31 cellular contexts compared by ENCODE assay signal in the genomic region with DNA sequence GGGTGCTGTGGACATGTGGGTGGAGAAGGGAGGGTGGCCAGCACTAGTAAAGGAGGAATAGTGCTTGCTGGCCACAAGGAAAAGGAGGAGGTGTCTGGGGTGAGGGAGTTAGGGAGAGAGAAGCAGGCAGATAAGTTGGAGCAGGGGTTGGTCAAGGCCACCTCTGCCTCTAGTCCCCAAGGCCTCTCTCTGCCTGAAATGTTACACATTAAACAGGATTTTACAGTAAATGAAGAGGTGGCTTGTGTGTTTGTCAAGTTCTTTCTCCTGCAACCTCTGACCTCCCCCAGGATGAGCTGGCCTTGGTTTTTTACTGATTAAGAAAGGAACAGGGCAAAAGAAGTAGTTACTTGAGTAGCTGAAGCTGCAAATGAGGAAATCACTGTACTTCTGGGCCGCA. TPM values are rescaled to one million over a fixed set of nuclear protein-coding genes. Genes with fewer than 3 reads are reported as not detected.
DNase-seq lines count a peak whose midpoint lies in the region; ATAC-seq, FAIRE-seq and TF ChIP-seq lines count a peak whose summit lies in the region.
"Had no signal": no experiment of that assay in that cellular context is flagged by ENCODE, and none has a peak within 500 bp of the region (broad histone marks: within the 10 kb centered on the region; RNA-seq: fewer than 3 reads in every experiment).

No MANE protein-coding gene starts in this region.

- BruUV-seq in HepG2 (replicated peaks; lab: Mats Ljungman, UMichigan): no TSS peak

- H2AFZ ChIP-seq in HepG2 (ENCODE audit: low read length): no peak overlapping the region
- H2AFZ ChIP-seq: parathyroid adenoma had no signal

- no peaks in the 10 kb centered on the region for H3K36me3 ChIP-seq in HUES6 (ENCODE audit: control insufficient read depth, insufficient read depth, low read length)
- no peaks in the 10 kb centered on the region for H3K36me3 ChIP-seq in HepG2 (replicated peaks in 1 of 2; ENCODE audit: control insufficient read depth in 1 of 2, insufficient read depth in 2 of 2, low read length in 2 of 2)
- no peaks in the 10 kb centered on the region for H3K36me3 ChIP-seq in testis (ENCODE audit: low read depth, missing control alignments)
- H3K36me3 ChIP-seq: adrenal gland, thoracic aorta, vagina had no signal

- ATAC-seq in HepG2: peak; percentile 39
- ATAC-seq: right cardiac atrium; stimulated activated naive B cell treated with anti-CD40 and anti-IgM and Interleukin-4, amounts not matched to agents 10 μg/mL and 1 μg/mL and 100 μg/mL, for 72 hours had no signal

- POLR2A ChIA-PET in HepG2 (lab: Yijun Ruan, JAX): interaction anchor here (1.1 to 7.1 kb wide), 5 partner anchors 9 to 64 kb away, joined by 3 to 140 read pairs (median 4); no protein-coding TSS in a partner anchor

- H3K4me1 Mint-ChIP-seq in activated naive CD4-positive, alpha-beta T cell treated with anti-CD3 and anti-CD28 coated beads, Interleukin-2, amount 10 ng/mL, durations not matched to agents 7 days and 5 days: no peaks in the 10 kb centered on the region
- H3K4me1 Mint-ChIP-seq: activated CD4-positive, alpha-beta T cell treated with anti-CD3 and anti-CD28 coated beads, Interleukin-2, amount 10 ng/mL, durations not matched to agents 7 days and 5 days; CD4-positive, alpha-beta memory T cell; memory B cell; stimulated activated naive B cell treated with anti-CD40 and anti-IgM and Interleukin-4, amounts not matched to agents 10 μg/mL and 1 μg/mL and 100 μg/mL, for 72 hours had no signal

- TF ChIP-seq POLR2A in HepG2 (IDR thresholded peaks at IDR 0.05; ENCODE audit: insufficient read depth in 1 of 2, low read depth in 2 of 2, low read length in 2 of 2): 0 out of 4 replicates have a peak, but pooled peaks of 1 of the 2 experiments have one; percentile 26
- TF ChIP-seq POLR2A in testis (IDR thresholded peaks at IDR 0.05): no peak

- H3K4me3 ChIP-seq in HUES6 (ENCODE audit: low read depth, low read length) (no peak overlapping the region), HepG2 (replicated peaks in 1 of 3; ENCODE audit: insufficient read depth in 1 of 3, low read depth in 2 of 3, low read length in 3 of 3) (peak overlapping the region in 1 of 3 experiments; percentile 37; a peak in 2 of 6 replicates), testis (no peak overlapping the region)
- H3K4me3 ChIP-seq: adrenal gland, SK-N-MC, thoracic aorta, vagina had no signal

- no peak for TF ChIP-seq RAD21 in HepG2 (CRISPR knock-in tag; IDR thresholded peaks at IDR 0.05)

- H3K27ac Mint-ChIP-seq in activated naive CD4-positive, alpha-beta T cell treated with anti-CD3 and anti-CD28 coated beads, Interleukin-2, amount 10 ng/mL, durations not matched to agents 7 days and 5 days: no peak overlapping the region
- H3K27ac Mint-ChIP-seq: activated CD4-positive, alpha-beta T cell treated with anti-CD3 and anti-CD28 coated beads, Interleukin-2, amount 10 ng/mL, durations not matched to agents 7 days and 5 days; memory B cell; stimulated activated naive B cell treated with anti-CD40 and anti-IgM and Interleukin-4, amounts not matched to agents 10 μg/mL and 1 μg/mL and 100 μg/mL, for 72 hours had no signal

- DNase-seq in caudate nucleus (lab: John Stamatoyannopoulos, UW) (no peak), HepG2 (ENCODE audit: low spot score) (peak; percentile 55), testis (peak; percentile 69), COR-L47 (lab: John Stamatoyannopoulos, UW) (no peak), SW 1271 (lab: John Stamatoyannopoulos, UW) (no peak)
- no peak for DNase-seq in activated naive CD4-positive, alpha-beta T cell treated with anti-CD3 and anti-CD28 coated beads, Interleukin-2, amount 10 ng/mL, durations not matched to agents 7 days and 5 days
- DNase-seq: activated CD4-positive, alpha-beta T cell treated with anti-CD3 and anti-CD28 coated beads, Interleukin-2, amount 10 ng/mL, durations not matched to agents 7 days and 5 days; activated naive CD4-positive, alpha-beta T cell; activated T-cell treated with anti-CD3 and anti-CD28 coated beads, Interleukin-2, amount 50 U/mL, for 48 hours; CD4-positive, alpha-beta memory T cell; DMS53; naive B cell; NCI-H1105 treated with DMSO at 0.1 percent for 48 hours; NCI-H2029 treated with DMSO at 0.1 percent for 48 hours; NCI-H226; NCI-H748 treated with DMSO at 0.1 percent for 48 hours; right cardiac atrium; stimulated activated CD4-positive, alpha-beta T cell treated with anti-CD3 and anti-CD28 coated beads, Interleukin-4, amount 100 ng/mL, for 1 hour; stimulated activated naive B cell treated with anti-CD40 and anti-IgM and Interleukin-4, amounts not matched to agents 10 μg/mL and 1 μg/mL and 100 μg/mL, for 72 hours had no signal

- peak; percentile 99 for FAIRE-seq in HepG2 (lab: Jason Lieb, UNC)
- FAIRE-seq: bronchial epithelial cell, G401.6, H54, keratinocyte had no signal

- peak overlapping the region; percentile 61 for H3K4me2 ChIP-seq in HepG2 (ENCODE audit: low read depth, low read length)

- H3K36me3 Mint-ChIP-seq in activated naive CD4-positive, alpha-beta T cell treated with anti-CD3 and anti-CD28 coated beads, Interleukin-2, amount 10 ng/mL, durations not matched to agents 7 days and 5 days: no peaks in the 10 kb centered on the region
- H3K36me3 Mint-ChIP-seq: CD4-positive, alpha-beta memory T cell; memory B cell; naive B cell; stimulated activated naive B cell treated with anti-CD40 and anti-IgM and Interleukin-4, amounts not matched to agents 10 μg/mL and 1 μg/mL and 100 μg/mL, for 72 hours had no signal

- peaks cover 6% of the 10 kb centered on the region for H3K79me2 ChIP-seq in HepG2 (ENCODE audit: insufficient read depth, low read length)
- H3K79me2 ChIP-seq: parathyroid adenoma had no signal

- no peak overlapping the region for H3K27ac ChIP-seq in HUES6 (ENCODE audit: low read depth, low read length)
- H3K27ac ChIP-seq in caudate nucleus (ENCODE audit: low read depth, low read length): peak overlapping the region; percentile 40
- peak overlapping the region; percentile 78 for H3K27ac ChIP-seq in HepG2 (ENCODE audit: extremely low read length, insufficient read depth, low read length)
- H3K27ac ChIP-seq in testis: no peak overlapping the region
- H3K27ac ChIP-seq: parathyroid adenoma, SK-N-MC, thoracic aorta, vagina had no signal

- WGBS in HepG2 (ENCODE audit: low lambda C conversion rate): 22% methylated on average over 1 of the region's 1 CpG
- WGBS in testis, 2 donors: 22 to 38% methylated on average over 1 of the region's 1 CpG

- H3K4me1 ChIP-seq in HUES6 (ENCODE audit: control insufficient read depth, insufficient read depth, low read length) (peaks cover 21% of the 10 kb centered on the region; the same call in 1 of the 2 replicates), HepG2 (ENCODE audit: insufficient read depth, low read length) (peaks cover 88% of the 10 kb centered on the region), testis (no peaks in the 10 kb centered on the region)
- H3K4me1 ChIP-seq: adrenal gland, parathyroid adenoma, vagina had no signal

- CTCF ChIA-PET in HepG2 (lab: Yijun Ruan, JAX; ENCODE audit: low intra/inter-chr PET ratio, low total read pairs): no interaction called here
- CTCF ChIA-PET in activated naive CD4-positive, alpha-beta T cell treated with anti-CD3 and anti-CD28 coated beads, Interleukin-2, amount 10 ng/mL, durations not matched to agents 7 days and 5 days (lab: Charles Lee): interaction anchor here (0.6 to 1.0 kb wide), 2 partner anchors 9 to 243 kb away, joined by 3 read pairs; no protein-coding TSS in a partner anchor

- peaks cover 12% of the 10 kb centered on the region; the same call in 1 of the 2 replicates for H3K9me3 ChIP-seq in HUES6 (ENCODE audit: control insufficient read depth, insufficient read depth, low read depth, low read length)
- H3K9me3 ChIP-seq in HepG2 (ENCODE audit: low read length): no peaks in the 10 kb centered on the region
- H3K9me3 ChIP-seq in testis: no peaks in the 10 kb centered on the region
- H3K9me3 ChIP-seq: adrenal gland, thoracic aorta, vagina had no signal

- H3K9ac ChIP-seq in HUES6 (ENCODE audit: low read length) (peak overlapping the region; percentile 17), HepG2 (ENCODE audit: insufficient read depth, low read depth, low read length) (peak overlapping the region; percentile 49)
- H3K9ac ChIP-seq: parathyroid adenoma had no signal

- intact Hi-C loops in HepG2 (cut with micrococcal nuclease; ENCODE audit: unreplicated experiment) (loop anchor here (5.0 kb wide), 1 partner anchor 57 kb away; a partner anchor contains a TSS), testis (cut with DNase I; ENCODE audit: low total_unique reads) (no loop called here)

- H3K4me3 Mint-ChIP-seq in activated naive CD4-positive, alpha-beta T cell treated with anti-CD3 and anti-CD28 coated beads, Interleukin-2, amount 10 ng/mL, durations not matched to agents 7 days and 5 days: no peak overlapping the region
- H3K4me3 Mint-ChIP-seq: activated CD4-positive, alpha-beta T cell treated with anti-CD3 and anti-CD28 coated beads, Interleukin-2, amount 10 ng/mL, durations not matched to agents 7 days and 5 days; CD4-positive, alpha-beta memory T cell; memory B cell; naive B cell; stimulated activated naive B cell treated with anti-CD40 and anti-IgM and Interleukin-4, amounts not matched to agents 10 μg/mL and 1 μg/mL and 100 μg/mL, for 72 hours had no signal

- H3K9me3 Mint-ChIP-seq in activated naive CD4-positive, alpha-beta T cell treated with anti-CD3 and anti-CD28 coated beads, Interleukin-2, amount 10 ng/mL, durations not matched to agents 7 days and 5 days: no peaks in the 10 kb centered on the region
- H3K9me3 Mint-ChIP-seq: activated CD4-positive, alpha-beta T cell treated with anti-CD3 and anti-CD28 coated beads, Interleukin-2, amount 10 ng/mL, durations not matched to agents 7 days and 5 days; CD4-positive, alpha-beta memory T cell; memory B cell; naive B cell; stimulated activated naive B cell treated with anti-CD40 and anti-IgM and Interleukin-4, amounts not matched to agents 10 μg/mL and 1 μg/mL and 100 μg/mL, for 72 hours had no signal

- no peak for TF ChIP-seq CTCF in HepG2 (CRISPR knock-in tag; IDR thresholded peaks at IDR 0.05)
- TF ChIP-seq CTCF in testis (IDR thresholded peaks at IDR 0.05): no peak

- TF ChIP-seq EP300 in HepG2 (IDR thresholded peaks at IDR 0.05; ENCODE audit: low read depth in 2 of 2, low read length in 2 of 2) (peak in 1 of 2 experiments; percentile 67; a peak in 2 of 4 replicates), HepG2 (CRISPR knock-in tag; IDR thresholded peaks at IDR 0.05; ENCODE audit: borderline replicate concordance) (no peak)

- H3K27me3 Mint-ChIP-seq in activated naive CD4-positive, alpha-beta T cell treated with anti-CD3 and anti-CD28 coated beads, Interleukin-2, amount 10 ng/mL, durations not matched to agents 7 days and 5 days: peaks cover 13% of the 10 kb centered on the region
- H3K27me3 Mint-ChIP-seq: activated CD4-positive, alpha-beta T cell treated with anti-CD3 and anti-CD28 coated beads, Interleukin-2, amount 10 ng/mL, durations not matched to agents 7 days and 5 days had no signal

- in situ Hi-C loops in HepG2 (cut with HindIII; ENCODE audit: extremely low pct_ligation_motif_present, low pct_unique_long_range_greater_than_20kb): loop anchor here (10.0 kb wide), 1 partner anchor 60 kb away; a partner anchor contains a TSS

- H3K27me3 ChIP-seq in HUES6 (ENCODE audit: control insufficient read depth, insufficient read depth, low read length) (no peaks in the 10 kb centered on the region), HepG2 (ENCODE audit: control insufficient read depth in 1 of 2, insufficient read depth in 2 of 2, low read length in 2 of 2) (no peaks in the 10 kb centered on the region), testis (no peaks in the 10 kb centered on the region)
- H3K27me3 ChIP-seq: adrenal gland, vagina had no signal

- H4K20me1 ChIP-seq in HepG2 (ENCODE audit: insufficient read depth, low read length): no peaks in the 10 kb centered on the region

RNA-seq across cellular contexts. Expression of a gene that starts 1.9 kb away (rescaled TPM):
- 47.8 and 111 TPM in 2 replicates for total RNA-seq in HepG2 (2016; rRNA removed; fragmentation: Illumina TruSeq; extraction: Trizol)
- 30.0 and 31.9 TPM in 2 replicates for total RNA-seq in HepG2 (2016; cell fraction: cytosol; rRNA removed; fragmentation: Illumina TruSeq; extraction: Trizol; ENCODE audit: low read depth)
- 43.6 and 115 TPM in 2 replicates for total RNA-seq in HepG2 (2016; cell fraction: insoluble cytoplasmic fraction; rRNA removed; fragmentation: Illumina TruSeq; extraction: Trizol)
- total RNA-seq in HepG2 (2016; cell fraction: membrane; rRNA removed; fragmentation: Illumina TruSeq; extraction: Trizol): 50.9 and 52.8 TPM in 2 replicates
- total RNA-seq in HepG2 (2016; cell fraction: nucleus; rRNA removed; fragmentation: Illumina TruSeq; extraction: Trizol): 68.5 and 79.5 TPM in 2 replicates
- 161 and 197 TPM in 2 replicates for polyA plus RNA-seq in HepG2 (2011; rRNA removed)
- polyA plus RNA-seq in HepG2 (2011; cell fraction: cytosol; rRNA removed): 307 and 330 TPM in 2 replicates
- 86.1 and 111 TPM in 2 replicates for polyA plus RNA-seq in HepG2 (2011; cell fraction: nucleus; rRNA removed)
- 102 and 110 TPM in 2 replicates for polyA plus RNA-seq in HepG2 (2012)
- 39.6 and 40.8 TPM in 2 replicates for polyA plus RNA-seq in HepG2 (2016; cell fraction: cytosol; fragmentation: Illumina TruSeq; extraction: Trizol; ENCODE audit: low read depth)
- polyA plus RNA-seq in HepG2 (2016; cell fraction: insoluble cytoplasmic fraction; fragmentation: Illumina TruSeq; extraction: Trizol; ENCODE audit: low read depth): 45.8 and 50.6 TPM in 2 replicates
- polyA plus RNA-seq in HepG2 (2016; cell fraction: membrane; fragmentation: Illumina TruSeq; extraction: Trizol; ENCODE audit: low read depth): 50.7 and 51.5 TPM in 2 replicates
- polyA plus RNA-seq in HepG2 (2016; cell fraction: nucleus; fragmentation: Illumina TruSeq; extraction: Trizol; ENCODE audit: insufficient read depth, low read depth): 115 and 127 TPM in 2 replicates
- 332 TPM in 1 of 2 replicates, not detected in the other for polyA minus RNA-seq in HepG2 (2011; rRNA and poly(A)+ RNA removed; ENCODE audit: low replicate concordance)
- polyA minus RNA-seq in HepG2 (2011; cell fraction: cytosol; rRNA and poly(A)+ RNA removed): 64.5 and 82.6 TPM in 2 replicates
- 18.2 and 29.2 TPM in 2 replicates for polyA minus RNA-seq in HepG2 (2011; cell fraction: nucleus; rRNA and poly(A)+ RNA removed)
- total RNA-seq in testis: 10 to 100 TPM; 22.8 to 78.5 TPM
- 26.2 TPM for polyA plus RNA-seq in testis (ENCODE audit: insufficient read depth, low read depth, low replicate concordance)
- total RNA-seq: activated CD4-positive, alpha-beta T cell treated with anti-CD3 and anti-CD28 coated beads, Interleukin-2, amount 10 ng/mL, durations not matched to agents 7 days and 5 days; bronchial epithelial cell; CD4-positive, alpha-beta memory T cell; glomerular endothelial cell; right cardiac atrium; thoracic aorta; vagina had no signal
- polyA plus RNA-seq: adrenal gland; CD4-positive, alpha-beta memory T cell; keratinocyte had no signal

RNA-seq across cellular contexts. Expression of a gene that starts 29.0 kb away (rescaled TPM):
- total RNA-seq in HepG2 (2016; rRNA removed; fragmentation: Illumina TruSeq; extraction: Trizol) (26.4 and 34.7 TPM in 2 replicates), testis (10 to 100 TPM; 67.6 to 97.1 TPM)
- total RNA-seq in HepG2 (2016; cell fraction: cytosol; rRNA removed; fragmentation: Illumina TruSeq; extraction: Trizol; ENCODE audit: low read depth): 4.0 and 4.2 TPM in 2 replicates
- 26.2 and 32.3 TPM in 2 replicates for total RNA-seq in HepG2 (2016; cell fraction: insoluble cytoplasmic fraction; rRNA removed; fragmentation: Illumina TruSeq; extraction: Trizol)
- 8.5 and 9.0 TPM in 2 replicates for total RNA-seq in HepG2 (2016; cell fraction: membrane; rRNA removed; fragmentation: Illumina TruSeq; extraction: Trizol)
- 27.9 and 28.4 TPM in 2 replicates for total RNA-seq in HepG2 (2016; cell fraction: nucleus; rRNA removed; fragmentation: Illumina TruSeq; extraction: Trizol)
- polyA plus RNA-seq in HepG2 (2011; rRNA removed) (35.4 and 41.5 TPM in 2 replicates), testis (ENCODE audit: insufficient read depth, low read depth, low replicate concordance) (36.8 TPM)
- polyA plus RNA-seq in HepG2 (2011; cell fraction: cytosol; rRNA removed): 22.2 and 22.7 TPM in 2 replicates
- polyA plus RNA-seq in HepG2 (2011; cell fraction: nucleus; rRNA removed): 139 and 141 TPM in 2 replicates
- 34.7 and 36.0 TPM in 2 replicates for polyA plus RNA-seq in HepG2 (2012)
- 1.3 and 1.5 TPM in 2 replicates for polyA plus RNA-seq in HepG2 (2016; cell fraction: cytosol; fragmentation: Illumina TruSeq; extraction: Trizol; ENCODE audit: low read depth)
- 23.8 and 29.3 TPM in 2 replicates for polyA plus RNA-seq in HepG2 (2016; cell fraction: insoluble cytoplasmic fraction; fragmentation: Illumina TruSeq; extraction: Trizol; ENCODE audit: low read depth)
- polyA plus RNA-seq in HepG2 (2016; cell fraction: membrane; fragmentation: Illumina TruSeq; extraction: Trizol; ENCODE audit: low read depth): 3.9 and 4.4 TPM in 2 replicates
- polyA plus RNA-seq in HepG2 (2016; cell fraction: nucleus; fragmentation: Illumina TruSeq; extraction: Trizol; ENCODE audit: insufficient read depth, low read depth): 56.0 and 62.2 TPM in 2 replicates
- 41.9 and 70.9 TPM in 2 replicates for polyA minus RNA-seq in HepG2 (2011; rRNA and poly(A)+ RNA removed; ENCODE audit: low replicate concordance)
- polyA minus RNA-seq in HepG2 (2011; cell fraction: cytosol; rRNA and poly(A)+ RNA removed): 35.6 and 37.1 TPM in 2 replicates
- polyA minus RNA-seq in HepG2 (2011; cell fraction: nucleus; rRNA and poly(A)+ RNA removed): 37.1 and 49.9 TPM in 2 replicates

RNA-seq across cellular contexts. Expression of a gene that starts 58.5 kb away (rescaled TPM):
- total RNA-seq in HepG2 (2016; rRNA removed; fragmentation: Illumina TruSeq; extraction: Trizol) (387 and 408 TPM in 2 replicates), testis (100 to 1,000 TPM; 203 to 262 TPM)
- total RNA-seq in HepG2 (2016; cell fraction: cytosol; rRNA removed; fragmentation: Illumina TruSeq; extraction: Trizol; ENCODE audit: low read depth): 83.7 and 96.2 TPM in 2 replicates
- 357 and 407 TPM in 2 replicates for total RNA-seq in HepG2 (2016; cell fraction: insoluble cytoplasmic fraction; rRNA removed; fragmentation: Illumina TruSeq; extraction: Trizol)
- 204 and 232 TPM in 2 replicates for total RNA-seq in HepG2 (2016; cell fraction: membrane; rRNA removed; fragmentation: Illumina TruSeq; extraction: Trizol)
- total RNA-seq in HepG2 (2016; cell fraction: nucleus; rRNA removed; fragmentation: Illumina TruSeq; extraction: Trizol): 276 and 309 TPM in 2 replicates
- polyA plus RNA-seq in HepG2 (2011; rRNA removed) (552 and 605 TPM in 2 replicates), testis (ENCODE audit: insufficient read depth, low read depth, low replicate concordance) (174 TPM)
- 203 and 275 TPM in 2 replicates for polyA plus RNA-seq in HepG2 (2011; cell fraction: cytosol; rRNA removed)
- polyA plus RNA-seq in HepG2 (2011; cell fraction: nucleus; rRNA removed): 485 and 567 TPM in 2 replicates
- polyA plus RNA-seq in HepG2 (2012): 362 and 372 TPM in 2 replicates
- 48.7 and 62.5 TPM in 2 replicates for polyA plus RNA-seq in HepG2 (2016; cell fraction: cytosol; fragmentation: Illumina TruSeq; extraction: Trizol; ENCODE audit: low read depth)
- 393 and 468 TPM in 2 replicates for polyA plus RNA-seq in HepG2 (2016; cell fraction: insoluble cytoplasmic fraction; fragmentation: Illumina TruSeq; extraction: Trizol; ENCODE audit: low read depth)
- 164 and 203 TPM in 2 replicates for polyA plus RNA-seq in HepG2 (2016; cell fraction: membrane; fragmentation: Illumina TruSeq; extraction: Trizol; ENCODE audit: low read depth)
- polyA plus RNA-seq in HepG2 (2016; cell fraction: nucleus; fragmentation: Illumina TruSeq; extraction: Trizol; ENCODE audit: insufficient read depth, low read depth): 514 and 576 TPM in 2 replicates
- polyA minus RNA-seq in HepG2 (2011; rRNA and poly(A)+ RNA removed; ENCODE audit: low replicate concordance): 327 and 803 TPM in 2 replicates
- polyA minus RNA-seq in HepG2 (2011; cell fraction: cytosol; rRNA and poly(A)+ RNA removed): 186 and 264 TPM in 2 replicates
- polyA minus RNA-seq in HepG2 (2011; cell fraction: nucleus; rRNA and poly(A)+ RNA removed): 151 and 173 TPM in 2 replicates

Comparison
In these comparisons a context has a peak if more than half of its experiments do, and no peak if none do; other contexts are left out.
1. H3K27ac ChIP-seq: peak in caudate nucleus (single experiment) and HepG2 (single experiment); none in HUES6 (single experiment) and testis (0 of 2).
2. DNase-seq: peak in HepG2 (single experiment) and testis (single experiment); none in caudate nucleus (0 of 61), COR-L47 (single experiment), activated naive CD4-positive, alpha-beta T cell treated with anti-CD3 and anti-CD28 coated beads, Interleukin-2, amount 10 ng/mL, durations not matched to agents 7 days and 5 days (single experiment) and SW 1271 (0 of 2).